Comparison of ENCODE assay signal across 16 cellular contexts in genomic region chr13:79496188-79496587, GRCh38. TPM values are rescaled to one million over a fixed set of nuclear protein-coding genes. Genes with fewer than 3 reads are reported as not detected.
A peak's percentile ranks its signal among the peaks of the same experiment; 100 is the strongest.
DNase-seq lines count a peak whose midpoint lies in the region; ATAC-seq, FAIRE-seq and TF ChIP-seq lines count a peak whose summit lies in the region.
"Had no signal": no experiment of that assay in that cellular context is flagged by ENCODE, and none has a peak within 500 bp of the region (broad histone marks: within the 10 kb centered on the region; RNA-seq: fewer than 3 reads in every experiment).

No MANE protein-coding gene starts in this region.

- no peak for TF ChIP-seq POLR2A in GM12891 (IDR thresholded peaks at IDR 0.05; ENCODE audit: low read depth, low read length)

- no peak for TF ChIP-seq CTCF in nephron progenitor cell (IDR thresholded peaks at IDR 0.05)

- peaks cover 4% of the 10 kb centered on the region for H3K27me3 Mint-ChIP-seq in nephron progenitor cell (ENCODE audit: low read depth, poor library complexity)

- FAIRE-seq in GM12891 (lab: Jason Lieb, UNC) = no peak
- FAIRE-seq: H1, HepG2 had no signal

- no peak overlapping the region for H3K27ac Mint-ChIP-seq in nephron progenitor cell
- H3K27ac Mint-ChIP-seq: stimulated activated effector memory CD8-positive, alpha-beta T cell treated with anti-CD3 and anti-CD28 coated beads, Interleukin-12 subunit alpha, Interleukin-12 subunit beta, amount 100 ng/mL, for 72 hours had no signal

- H3K9me3 Mint-ChIP-seq in nephron progenitor cell = peaks cover 25% of the 10 kb centered on the region

- H3K4me3 Mint-ChIP-seq in nephron progenitor cell = no peak overlapping the region
- H3K4me3 Mint-ChIP-seq: stimulated activated effector memory CD8-positive, alpha-beta T cell treated with anti-CD3 and anti-CD28 coated beads, Interleukin-12 subunit alpha, Interleukin-12 subunit beta, amount 100 ng/mL, for 72 hours had no signal

- H3K36me3 Mint-ChIP-seq in nephron progenitor cell (ENCODE audit: low read depth) = peaks cover 30% of the 10 kb centered on the region

- ATAC-seq in GM18502 (IDR thresholded peaks at IDR 0.05; ENCODE audit: poor library complexity, unreplicated experiment) (peak; percentile 85), GM19463 (IDR thresholded peaks at IDR 0.05; ENCODE audit: unreplicated experiment) (peak; percentile 58), HG02870 (IDR thresholded peaks at IDR 0.05; ENCODE audit: unreplicated experiment) (peak; percentile 92), HG03520 (IDR thresholded peaks at IDR 0.05; ENCODE audit: unreplicated experiment) (peak; percentile 80)
- ATAC-seq: HepG2; SK-N-SH treated with all-trans-retinoic acid at 6 μM for 48 hours; stimulated activated effector memory CD8-positive, alpha-beta T cell treated with anti-CD3 and anti-CD28 coated beads, Interleukin-12 subunit alpha, Interleukin-12 subunit beta, amount 100 ng/mL, for 72 hours had no signal

- H3K4me1 Mint-ChIP-seq in nephron progenitor cell = peaks cover 47% of the 10 kb centered on the region

- DNase-seq in GM12891 (ENCODE audit: insufficient read length, low spot score) = no peak
- DNase-seq in A172 (ENCODE audit: low spot score) = no peak
- no peak for DNase-seq in NCI-H128 (lab: John Stamatoyannopoulos, UW; ENCODE audit: unreplicated experiment)
- DNase-seq in nephron progenitor cell = no peak
- DNase-seq: activated effector memory CD4-positive, alpha-beta T cell treated with Interleukin-2 at 50 U/mL for 16 hours; effector CD4-positive, alpha-beta T cell; NCI-H146; stimulated activated CD4-positive, alpha-beta T cell treated with anti-CD3 and anti-CD28 coated beads, Interleukin-2, amount 100 ng/mL, for 24 hours had no signal

TF ChIP-seq in GM12891, 5 proteins besides CTCF, POLR2A, EP300 and RAD21:
- TF ChIP-seq PAX5 (IDR thresholded peaks at IDR 0.05; ENCODE audit: insufficient read depth, low read length, severe bottlenecking) = no peak
- TF ChIP-seq POU2F2 (IDR thresholded peaks at IDR 0.05; ENCODE audit: low read depth, low read length) = no peak
- TF ChIP-seq SPI1 (IDR thresholded peaks at IDR 0.05; ENCODE audit: low read depth, low read length) = no peak
TF ChIP-seq in GM12891: peak in this region for 0.

RNA-seq across cellular contexts. Expression of gene NDFIP2, which starts 15.2 kb away (rescaled TPM):
- 19.5 TPM for polyA plus RNA-seq in GM12891 (2012; ENCODE audit: low read depth, missing spikeins)
- total RNA-seq in A172 (2014; rRNA removed; shearing (Covaris generic)) = 28.5 and 33.8 TPM in 2 replicates
